Comparison of ENCODE assay signal across 3 cellular contexts in the genomic region with DNA sequence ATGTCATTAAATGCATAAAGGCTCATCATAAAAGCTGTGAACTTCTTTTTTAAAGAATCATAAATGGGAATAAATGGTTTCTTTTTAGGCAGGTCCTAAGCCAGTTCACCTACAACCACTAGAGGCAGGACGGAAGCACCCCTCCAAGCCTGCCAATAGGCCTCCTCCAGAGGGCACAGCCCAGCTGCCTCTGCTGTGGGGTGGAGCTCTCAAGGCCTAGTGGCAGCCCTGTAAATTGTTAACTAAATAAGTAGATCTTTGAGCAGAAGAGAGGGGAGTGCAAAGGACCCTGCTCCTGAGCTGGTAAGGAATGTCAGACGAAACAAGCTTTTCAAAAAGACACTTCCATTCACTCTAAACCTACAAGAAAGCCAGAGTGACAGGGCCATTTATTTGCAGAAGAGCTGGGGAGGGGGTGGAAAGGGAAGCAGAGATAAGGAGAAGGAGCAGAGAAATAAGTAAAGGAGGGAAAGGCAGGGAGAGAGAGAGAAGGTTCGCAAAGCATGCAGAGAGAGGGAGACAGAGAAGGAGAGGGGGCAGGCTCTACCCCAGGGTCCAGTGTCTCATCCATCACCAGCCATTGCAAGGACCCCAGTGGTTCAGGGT.
TF ChIP-seq lines count a peak whose summit lies in the region.

No MANE protein-coding gene starts in this region.

TF ChIP-seq in IMR-90, 13 proteins besides CTCF, POLR2A, EP300 and RAD21:
- no peak for TF ChIP-seq MAZ (IDR thresholded peaks at IDR 0.05; ENCODE audit: borderline replicate concordance, low read depth, low read length)
- TF ChIP-seq MAFK (IDR thresholded peaks at IDR 0.05; ENCODE audit: low read depth, low read length), result no peak
- TF ChIP-seq FOS (IDR thresholded peaks at IDR 0.05; ENCODE audit: low read depth, low read length), result no peak
- no peak for TF ChIP-seq NFE2L2 (IDR thresholded peaks at IDR 0.05; ENCODE audit: low read depth, low read length)
- no peak for TF ChIP-seq MXI1 (IDR thresholded peaks at IDR 0.05; ENCODE audit: borderline replicate concordance, low read depth, low read length)
- TF ChIP-seq SMC3 (IDR thresholded peaks at IDR 0.05; ENCODE audit: low read depth, low read length), result no peak
- no peak for TF ChIP-seq CEBPB (IDR thresholded peaks at IDR 0.05; ENCODE audit: low read depth, low read length)
- TF ChIP-seq RFX5 (IDR thresholded peaks at IDR 0.05; ENCODE audit: low read depth, low read length), result no peak
- TF ChIP-seq, protein P1, sequence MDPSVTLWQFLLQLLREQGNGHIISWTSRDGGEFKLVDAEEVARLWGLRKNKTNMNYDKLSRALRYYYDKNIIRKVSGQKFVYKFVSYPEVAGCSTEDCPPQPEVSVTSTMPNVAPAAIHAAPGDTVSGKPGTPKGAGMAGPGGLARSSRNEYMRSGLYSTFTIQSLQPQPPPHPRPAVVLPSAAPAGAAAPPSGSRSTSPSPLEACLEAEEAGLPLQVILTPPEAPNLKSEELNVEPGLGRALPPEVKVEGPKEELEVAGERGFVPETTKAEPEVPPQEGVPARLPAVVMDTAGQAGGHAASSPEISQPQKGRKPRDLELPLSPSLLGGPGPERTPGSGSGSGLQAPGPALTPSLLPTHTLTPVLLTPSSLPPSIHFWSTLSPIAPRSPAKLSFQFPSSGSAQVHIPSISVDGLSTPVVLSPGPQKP (IDR thresholded peaks at IDR 0.05; ENCODE audit: borderline replicate concordance, low read depth, low read length), result no peak
- TF ChIP-seq BHLHE40 (IDR thresholded peaks at IDR 0.05; ENCODE audit: low read depth, low read length), result no peak
- TF ChIP-seq, protein P2, sequence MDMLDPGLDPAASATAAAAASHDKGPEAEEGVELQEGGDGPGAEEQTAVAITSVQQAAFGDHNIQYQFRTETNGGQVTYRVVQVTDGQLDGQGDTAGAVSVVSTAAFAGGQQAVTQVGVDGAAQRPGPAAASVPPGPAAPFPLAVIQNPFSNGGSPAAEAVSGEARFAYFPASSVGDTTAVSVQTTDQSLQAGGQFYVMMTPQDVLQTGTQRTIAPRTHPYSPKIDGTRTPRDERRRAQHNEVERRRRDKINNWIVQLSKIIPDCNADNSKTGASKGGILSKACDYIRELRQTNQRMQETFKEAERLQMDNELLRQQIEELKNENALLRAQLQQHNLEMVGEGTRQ (IDR thresholded peaks at IDR 0.05; ENCODE audit: low read depth, low read length), result no peak

TF ChIP-seq in GM12878, 131 proteins besides CTCF, POLR2A, EP300 and RAD21 (continues in another document):
- TF ChIP-seq ZZZ3 (IDR thresholded peaks at IDR 0.05; ENCODE audit: control insufficient read depth, insufficient read length, low read depth) (no peak), IRF4 (IDR thresholded peaks at IDR 0.05; ENCODE audit: low read depth, low read length) (no peak), BHLHE40 (IDR thresholded peaks at IDR 0.05; ENCODE audit: borderline replicate concordance in 1 of 2, low read depth in 2 of 2, low read length in 1 of 2) (no peak), JUND (IDR thresholded peaks at IDR 0.05; ENCODE audit: low read depth, low read length) (no peak), NFYA (IDR thresholded peaks at IDR 0.05; ENCODE audit: borderline replicate concordance, low read depth, low read length) (no peak), FOS (IDR thresholded peaks at IDR 0.05; ENCODE audit: borderline replicate concordance, extremely low read depth, insufficient read length) (no peak), ATF7 (IDR thresholded peaks at IDR 0.05; ENCODE audit: low read depth) (no peak), TARDBP (IDR thresholded peaks at IDR 0.05; ENCODE audit: borderline replicate concordance) (no peak), SUZ12 (IDR thresholded peaks at IDR 0.05; ENCODE audit: unreplicated experiment) (no peak), IKZF2 (IDR thresholded peaks at IDR 0.05) (no peak), HDAC6 (IDR thresholded peaks at IDR 0.05; ENCODE audit: unreplicated experiment) (no peak)
- TF ChIP-seq, protein P3, sequence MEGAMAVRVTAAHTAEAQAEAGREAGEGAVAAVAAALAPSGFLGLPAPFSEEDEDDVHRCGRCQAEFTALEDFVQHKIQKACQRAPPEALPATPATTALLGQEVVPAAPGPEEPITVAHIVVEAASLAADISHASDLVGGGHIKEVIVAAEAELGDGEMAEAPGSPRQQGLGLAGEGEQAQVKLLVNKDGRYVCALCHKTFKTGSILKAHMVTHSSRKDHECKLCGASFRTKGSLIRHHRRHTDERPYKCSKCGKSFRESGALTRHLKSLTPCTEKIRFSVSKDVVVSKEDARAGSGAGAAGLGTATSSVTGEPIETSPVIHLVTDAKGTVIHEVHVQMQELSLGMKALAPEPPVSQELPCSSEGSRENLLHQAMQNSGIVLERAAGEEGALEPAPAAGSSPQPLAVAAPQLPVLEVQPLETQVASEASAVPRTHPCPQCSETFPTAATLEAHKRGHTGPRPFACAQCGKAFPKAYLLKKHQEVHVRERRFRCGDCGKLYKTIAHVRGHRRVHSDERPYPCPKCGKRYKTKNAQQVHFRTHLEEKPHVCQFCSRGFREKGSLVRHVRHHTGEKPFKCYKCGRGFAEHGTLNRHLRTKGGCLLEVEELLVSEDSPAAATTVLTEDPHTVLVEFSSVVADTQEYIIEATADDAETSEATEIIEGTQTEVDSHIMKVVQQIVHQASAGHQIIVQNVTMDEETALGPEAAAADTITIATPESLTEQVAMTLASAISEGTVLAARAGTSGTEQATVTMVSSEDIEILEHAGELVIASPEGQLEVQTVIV (IDR thresholded peaks at IDR 0.05; ENCODE audit: borderline replicate concordance, partially characterized antibody), result no peak
- TF ChIP-seq, protein P4, sequence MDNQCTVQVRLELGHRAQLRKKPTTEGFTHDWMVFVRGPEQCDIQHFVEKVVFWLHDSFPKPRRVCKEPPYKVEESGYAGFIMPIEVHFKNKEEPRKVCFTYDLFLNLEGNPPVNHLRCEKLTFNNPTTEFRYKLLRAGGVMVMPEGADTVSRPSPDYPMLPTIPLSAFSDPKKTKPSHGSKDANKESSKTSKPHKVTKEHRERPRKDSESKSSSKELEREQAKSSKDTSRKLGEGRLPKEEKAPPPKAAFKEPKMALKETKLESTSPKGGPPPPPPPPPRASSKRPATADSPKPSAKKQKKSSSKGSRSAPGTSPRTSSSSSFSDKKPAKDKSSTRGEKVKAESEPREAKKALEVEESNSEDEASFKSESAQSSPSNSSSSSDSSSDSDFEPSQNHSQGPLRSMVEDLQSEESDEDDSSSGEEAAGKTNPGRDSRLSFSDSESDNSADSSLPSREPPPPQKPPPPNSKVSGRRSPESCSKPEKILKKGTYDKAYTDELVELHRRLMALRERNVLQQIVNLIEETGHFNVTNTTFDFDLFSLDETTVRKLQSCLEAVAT (IDR thresholded peaks at IDR 0.05), result no peak
- TF ChIP-seq, protein P5, sequence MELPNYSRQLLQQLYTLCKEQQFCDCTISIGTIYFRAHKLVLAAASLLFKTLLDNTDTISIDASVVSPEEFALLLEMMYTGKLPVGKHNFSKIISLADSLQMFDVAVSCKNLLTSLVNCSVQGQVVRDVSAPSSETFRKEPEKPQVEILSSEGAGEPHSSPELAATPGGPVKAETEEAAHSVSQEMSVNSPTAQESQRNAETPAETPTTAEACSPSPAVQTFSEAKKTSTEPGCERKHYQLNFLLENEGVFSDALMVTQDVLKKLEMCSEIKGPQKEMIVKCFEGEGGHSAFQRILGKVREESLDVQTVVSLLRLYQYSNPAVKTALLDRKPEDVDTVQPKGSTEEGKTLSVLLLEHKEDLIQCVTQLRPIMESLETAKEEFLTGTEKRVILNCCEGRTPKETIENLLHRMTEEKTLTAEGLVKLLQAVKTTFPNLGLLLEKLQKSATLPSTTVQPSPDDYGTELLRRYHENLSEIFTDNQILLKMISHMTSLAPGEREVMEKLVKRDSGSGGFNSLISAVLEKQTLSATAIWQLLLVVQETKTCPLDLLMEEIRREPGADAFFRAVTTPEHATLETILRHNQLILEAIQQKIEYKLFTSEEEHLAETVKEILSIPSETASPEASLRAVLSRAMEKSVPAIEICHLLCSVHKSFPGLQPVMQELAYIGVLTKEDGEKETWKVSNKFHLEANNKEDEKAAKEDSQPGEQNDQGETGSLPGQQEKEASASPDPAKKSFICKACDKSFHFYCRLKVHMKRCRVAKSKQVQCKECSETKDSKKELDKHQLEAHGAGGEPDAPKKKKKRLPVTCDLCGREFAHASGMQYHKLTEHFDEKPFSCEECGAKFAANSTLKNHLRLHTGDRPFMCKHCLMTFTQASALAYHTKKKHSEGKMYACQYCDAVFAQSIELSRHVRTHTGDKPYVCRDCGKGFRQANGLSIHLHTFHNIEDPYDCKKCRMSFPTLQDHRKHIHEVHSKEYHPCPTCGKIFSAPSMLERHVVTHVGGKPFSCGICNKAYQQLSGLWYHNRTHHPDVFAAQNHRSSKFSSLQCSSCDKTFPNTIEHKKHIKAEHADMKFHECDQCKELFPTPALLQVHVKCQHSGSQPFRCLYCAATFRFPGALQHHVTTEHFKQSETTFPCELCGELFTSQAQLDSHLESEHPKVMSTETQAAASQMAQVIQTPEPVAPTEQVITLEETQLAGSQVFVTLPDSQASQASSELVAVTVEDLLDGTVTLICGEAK (IDR thresholded peaks at IDR 0.05; ENCODE audit: borderline replicate concordance), result no peak

TF ChIP-seq in neural cell, 6 proteins besides CTCF, POLR2A, EP300 and RAD21:
- no peak for TF ChIP-seq POLR2AphosphoS5 (IDR thresholded peaks at IDR 0.05)
